In genomic region chr4:21290562-21290961, GRCh38 we compare ENCODE assay signal across 17 cellular contexts.
DNase-seq lines count a peak whose midpoint lies in the region; ATAC-seq and TF ChIP-seq lines count a peak whose summit lies in the region.
"Had no signal": no experiment of that assay in that cellular context is flagged by ENCODE, and none has a peak within 500 bp of the region (broad histone marks: within the 10 kb centered on the region; RNA-seq: fewer than 3 reads in every experiment).

No MANE protein-coding gene starts in this region.

- no peaks in the 10 kb centered on the region for H4K20me1 ChIP-seq in DND-41 (ENCODE audit: insufficient read depth, low read length)

- no peak overlapping the region for H2AFZ ChIP-seq in DND-41 (ENCODE audit: low read depth, low read length)

- H3K9ac ChIP-seq in DND-41 (ENCODE audit: low read depth, low read length), result no peak overlapping the region

- no peaks in the 10 kb centered on the region for H3K4me1 ChIP-seq in DND-41 (ENCODE audit: insufficient read depth, low read length)

- H3K4me1 Mint-ChIP-seq in T-helper 2 cell treated with Interferon-gamma antibody and Interleukin-4, amounts not matched to agents 5 μg/mL and 100 μg/mL, for 36 hours (ENCODE audit: low read depth), result no peaks in the 10 kb centered on the region
- H3K4me1 Mint-ChIP-seq: activated naive CD4-positive, alpha-beta T cell treated with anti-CD3 and anti-CD28 coated beads, Interleukin-2, amount 50 U/mL, for 24 hours; WTC11 had no signal

- DNase-seq in DND-41 (no peak), omental fat pad (ENCODE audit: low spot score) (no peak), inferior parietal cortex (ENCODE audit: extremely low spot score) (no peak), COLO829 (ENCODE audit: low spot score) (no peak)
- DNase-seq in Jurkat, Clone E6-1 (ENCODE audit: low read depth, low spot score), result peak; percentile 64
- no peak for DNase-seq in T-helper 2 cell treated with Interferon-gamma antibody and Interleukin-4, amounts not matched to agents 5 μg/mL and 100 μg/mL, for 36 hours (ENCODE audit: low spot score)
- DNase-seq: Caco-2; NCI-H2081 treated with DMSO at 0.1 percent for 48 hours; right cardiac atrium; RPMI8226; stimulated activated CD4-positive, alpha-beta T cell treated with anti-CD3 and anti-CD28 coated beads, Interleukin-1b, Interleukin-23, amount 100 ng/mL, for 48 hours; T-cell; trophoblast cell had no signal

- no peaks in the 10 kb centered on the region for H3K9me3 ChIP-seq in DND-41 (ENCODE audit: insufficient read depth, low read length, severe bottlenecking)
- H3K9me3 ChIP-seq: Caco-2 had no signal

- H3K4me3 ChIP-seq in DND-41 (ENCODE audit: low read depth in 1 of 2, low read length in 2 of 2), result no peak overlapping the region
- H3K4me3 ChIP-seq in Jurkat, Clone E6-1 (ENCODE audit: low read length), result no peak overlapping the region

- no peaks in the 10 kb centered on the region for H3K27me3 Mint-ChIP-seq in T-helper 2 cell treated with Interferon-gamma antibody and Interleukin-4, amounts not matched to agents 5 μg/mL and 100 μg/mL, for 36 hours (ENCODE audit: low read depth)
- H3K27me3 Mint-ChIP-seq: T-cell had no signal

- ATAC-seq in DND-41 (ENCODE audit: insufficient read depth, low read depth) (peak; percentile 44; the same call in 1 of the 3 replicates), GM19328 (IDR thresholded peaks at IDR 0.05; ENCODE audit: unreplicated experiment) (peak; percentile 78), HG02852 (IDR thresholded peaks at IDR 0.05; ENCODE audit: unreplicated experiment) (peak; percentile 66), omental fat pad (ENCODE audit: low FRiP score) (no peak)
- ATAC-seq: right cardiac atrium, WTC11 had no signal

- no peaks in the 10 kb centered on the region for H3K27me3 ChIP-seq in DND-41 (ENCODE audit: insufficient read depth, low read length, poor library complexity)

- no peaks in the 10 kb centered on the region for H3K79me2 ChIP-seq in DND-41 (ENCODE audit: insufficient read depth, low read length)

- no peak overlapping the region for H3K27ac Mint-ChIP-seq in T-helper 2 cell treated with Interferon-gamma antibody and Interleukin-4, amounts not matched to agents 5 μg/mL and 100 μg/mL, for 36 hours
- H3K27ac Mint-ChIP-seq: activated naive CD4-positive, alpha-beta T cell treated with anti-CD3 and anti-CD28 coated beads, Interleukin-2, amount 50 U/mL, for 24 hours; T-cell; WTC11 had no signal

- H3K27ac ChIP-seq in DND-41 (ENCODE audit: low read length), result no peak overlapping the region

- H3K9me3 Mint-ChIP-seq in T-helper 2 cell treated with Interferon-gamma antibody and Interleukin-4, amounts not matched to agents 5 μg/mL and 100 μg/mL, for 36 hours, result peaks cover 15% of the 10 kb centered on the region

- H3K4me2 ChIP-seq in DND-41 (ENCODE audit: insufficient read depth, low read length), result no peak overlapping the region

- H3K4me3 Mint-ChIP-seq in T-helper 2 cell treated with Interferon-gamma antibody and Interleukin-4, amounts not matched to agents 5 μg/mL and 100 μg/mL, for 36 hours, result no peak overlapping the region
- H3K4me3 Mint-ChIP-seq: activated naive CD4-positive, alpha-beta T cell treated with anti-CD3 and anti-CD28 coated beads, Interleukin-2, amount 50 U/mL, for 24 hours; T-cell; WTC11 had no signal

- TF ChIP-seq CTCF in DND-41 (IDR thresholded peaks at IDR 0.05; ENCODE audit: borderline replicate concordance, extremely low read depth, low read length, poor library complexity, severe bottlenecking), result no peak
- TF ChIP-seq CTCF in omental fat pad (IDR thresholded peaks at IDR 0.05), result no peak

- H3K36me3 Mint-ChIP-seq in T-helper 2 cell treated with Interferon-gamma antibody and Interleukin-4, amounts not matched to agents 5 μg/mL and 100 μg/mL, for 36 hours (ENCODE audit: low read depth), result no peaks in the 10 kb centered on the region
- H3K36me3 Mint-ChIP-seq: activated naive CD4-positive, alpha-beta T cell treated with anti-CD3 and anti-CD28 coated beads, Interleukin-2, amount 50 U/mL, for 24 hours; T-cell; WTC11 had no signal

- no peaks in the 10 kb centered on the region for H3K36me3 ChIP-seq in DND-41 (ENCODE audit: insufficient read depth, low read length)
